22 cellular contexts compared by ENCODE assay signal in genomic region chr22:43448048-43448447, GRCh38. TPM values are rescaled to one million over a fixed set of nuclear protein-coding genes. Genes with fewer than 3 reads are reported as not detected.
DNase-seq lines count a peak whose midpoint lies in the region; ATAC-seq, FAIRE-seq and TF ChIP-seq lines count a peak whose summit lies in the region.
"Had no signal": no experiment of that assay in that cellular context is flagged by ENCODE, and none has a peak within 500 bp of the region (broad histone marks: within the 10 kb centered on the region; RNA-seq: fewer than 3 reads in every experiment).

No MANE protein-coding gene starts in this region.

- no peak overlapping the region for H2AK5ac ChIP-seq in neuronal stem cell (ENCODE audit: low read depth, low read length)

- no peak overlapping the region for H3K4me2 ChIP-seq in Karpas-422 (ENCODE audit: low read depth, low read length, poor library complexity, severe bottlenecking)
- no peak overlapping the region for H3K4me2 ChIP-seq in neuronal stem cell (ENCODE audit: insufficient read depth, low read length, poor library complexity, severe bottlenecking)
- H3K4me2 ChIP-seq: GM23338 had no signal

- no peak overlapping the region for H4K91ac ChIP-seq in neuronal stem cell (ENCODE audit: low read depth, low read length, poor library complexity)

- H4K20me1 ChIP-seq in Karpas-422 (ENCODE audit: insufficient read depth, low read depth, low read length): no peaks in the 10 kb centered on the region

- no peak overlapping the region for H3K4me3 Mint-ChIP-seq in Calu3 (ENCODE audit: low read depth, unreplicated experiment)
- H3K4me3 Mint-ChIP-seq: B cell; CD4-positive, alpha-beta memory T cell; GM23338 had no signal

- H3K4me1 Mint-ChIP-seq in Calu3 (ENCODE audit: low read depth, unreplicated experiment): no peaks in the 10 kb centered on the region
- H3K4me1 Mint-ChIP-seq: CD4-positive, alpha-beta memory T cell had no signal

- no peak for FAIRE-seq in kidney (lab: Jason Lieb, UNC)

- CTCF ChIA-PET in Calu3 (lab: Charles Lee): no interaction called here

- H3K4me3 ChIP-seq in heart left ventricle (no peak overlapping the region), Karpas-422 (ENCODE audit: low read length) (no peak overlapping the region), neuronal stem cell (ENCODE audit: low read length in 2 of 2) (no peak overlapping the region), kidney (ENCODE audit: low read length in 2 of 2) (no peak overlapping the region)
- H3K4me3 ChIP-seq: GM23338 had no signal

- no peak overlapping the region for H3K27ac Mint-ChIP-seq in Calu3 (ENCODE audit: unreplicated experiment)
- H3K27ac Mint-ChIP-seq: B cell; CD4-positive, alpha-beta memory T cell; GM23338 had no signal

- no peaks in the 10 kb centered on the region for H3K9me3 ChIP-seq in heart left ventricle
- no peaks in the 10 kb centered on the region for H3K9me3 ChIP-seq in Karpas-422 (ENCODE audit: low read length)
- no peaks in the 10 kb centered on the region for H3K9me3 ChIP-seq in neuronal stem cell (replicated peaks in 1 of 2; ENCODE audit: control insufficient read depth in 2 of 2, insufficient read depth in 1 of 2, low read depth in 1 of 2, low read length in 2 of 2)
- H3K9me3 ChIP-seq in kidney (ENCODE audit: control insufficient read depth in 1 of 2, low read length in 2 of 2): no peaks in the 10 kb centered on the region

- H2AFZ ChIP-seq in Karpas-422 (ENCODE audit: low read length) (no peak overlapping the region), neuronal stem cell (ENCODE audit: low read length) (no peak overlapping the region)
- H2AFZ ChIP-seq: GM23338 had no signal

- H3K27me3 Mint-ChIP-seq in Calu3 (ENCODE audit: unreplicated experiment): peaks cover 68% of the 10 kb centered on the region

- no peak overlapping the region for H3K23ac ChIP-seq in neuronal stem cell (ENCODE audit: low read depth, low read length, poor library complexity)

- H2BK15ac ChIP-seq in neuronal stem cell (ENCODE audit: low read length): no peak overlapping the region

- 61 to 85% (median 70%) methylated on average over 2 to 3 of the region's 3 CpGs for WGBS in heart left ventricle, 4 donors
- WGBS in neuronal stem cell (ENCODE audit: extremely low coverage in 2 of 2, insufficient read length in 2 of 2, insufficient replicate concordance in 1 of 2), 2 donors: no CpG with 5 or more reads among the region's 3 CpGs

- ATAC-seq in Right ventricle myocardium inferior (no peak), heart left ventricle (no peak)
- ATAC-seq: GM23338, Panc1, SK-N-SH treated with all-trans-retinoic acid at 6 μM for 48 hours had no signal

- H3K27me3 ChIP-seq in heart left ventricle (peaks cover 0 to 10% (median 0%) of the 10 kb centered on the region in 9 donors), Karpas-422 (ENCODE audit: low read length) (no peaks in the 10 kb centered on the region), neuronal stem cell (ENCODE audit: control insufficient read depth in 3 of 3, insufficient read depth in 3 of 3, low read depth in 1 of 3, low read length in 3 of 3) (peaks cover 0 to 3% (median 0%) of the 10 kb centered on the region in 3 experiments)

- H3K79me1 ChIP-seq in neuronal stem cell (ENCODE audit: low read depth, low read length): no peaks in the 10 kb centered on the region

- H3K79me2 ChIP-seq in Karpas-422 (ENCODE audit: low read length): no peaks in the 10 kb centered on the region

- no peak overlapping the region for H2BK5ac ChIP-seq in neuronal stem cell (ENCODE audit: low read length)

- intact Hi-C loops in Right ventricle myocardium inferior (cut with DNase I) (no loop called here), heart left ventricle (cut with DNase I) (no loop called here), kidney (cut with DNase I) (no loop called here), Calu3 (cut with micrococcal nuclease; ENCODE audit: unreplicated experiment) (no loop called here)

- H3K4ac ChIP-seq in neuronal stem cell (ENCODE audit: low read length): no peak overlapping the region

- no peaks in the 10 kb centered on the region for H3K9me3 Mint-ChIP-seq in Calu3 (ENCODE audit: low read depth, unreplicated experiment)
- H3K9me3 Mint-ChIP-seq: CD4-positive, alpha-beta memory T cell; GM23338 had no signal

- H3K4me1 ChIP-seq in heart left ventricle: no peaks in the 10 kb centered on the region
- peaks cover 17% of the 10 kb centered on the region for H3K4me1 ChIP-seq in Karpas-422 (ENCODE audit: low read length)
- H3K4me1 ChIP-seq in neuronal stem cell (ENCODE audit: control insufficient read depth in 2 of 2, insufficient read depth in 1 of 2, low read depth in 1 of 2, low read length in 2 of 2): peaks cover 0 to 6% of the 10 kb centered on the region in 2 donors
- H3K4me1 ChIP-seq in kidney (ENCODE audit: control insufficient read depth in 1 of 2, insufficient read depth in 1 of 2, low read depth in 1 of 2, low read length in 2 of 2): no peaks in the 10 kb centered on the region

- no peak overlapping the region for H3K14ac ChIP-seq in neuronal stem cell (ENCODE audit: low read length)

- TF ChIP-seq POLR2A in heart left ventricle (IDR thresholded peaks at IDR 0.05): no peak

- BruUV-seq in Calu3 (replicated peaks; lab: Mats Ljungman, UMichigan): no TSS peak

- H3K18ac ChIP-seq in neuronal stem cell (ENCODE audit: low read length): no peak overlapping the region

- H3K27ac ChIP-seq in heart left ventricle (no peak overlapping the region), Karpas-422 (ENCODE audit: low read length) (no peak overlapping the region), neuronal stem cell (replicated peaks; ENCODE audit: low read length) (no peak overlapping the region), kidney (ENCODE audit: low read depth in 2 of 2, low read length in 2 of 2) (no peak overlapping the region)

- no peaks in the 10 kb centered on the region for H3K9me2 ChIP-seq in Karpas-422 (replicated peaks; ENCODE audit: insufficient read depth, low read length)

- no peaks in the 10 kb centered on the region for H3K36me3 ChIP-seq in heart left ventricle
- no peaks in the 10 kb centered on the region for H3K36me3 ChIP-seq in Karpas-422 (ENCODE audit: insufficient read depth, low read length)
- H3K36me3 ChIP-seq in neuronal stem cell (replicated peaks in 1 of 2; ENCODE audit: control insufficient read depth in 2 of 2, insufficient read depth in 2 of 2, low read length in 2 of 2): no peaks in the 10 kb centered on the region
- no peaks in the 10 kb centered on the region for H3K36me3 ChIP-seq in kidney (ENCODE audit: control insufficient read depth in 1 of 2, insufficient read depth in 2 of 2, low read length in 2 of 2)

- no peak overlapping the region for H2BK120ac ChIP-seq in neuronal stem cell (ENCODE audit: low read depth, low read length)

- TF ChIP-seq CTCF in heart left ventricle (IDR thresholded peaks at IDR 0.05) (no peak), kidney (IDR thresholded peaks at IDR 0.05; ENCODE audit: borderline replicate concordance, extremely low read depth, insufficient read depth) (no peak), Calu3 (IDR thresholded peaks at IDR 0.05; ENCODE audit: unreplicated experiment) (no peak)

- H2BK12ac ChIP-seq in neuronal stem cell (ENCODE audit: low read length): no peak overlapping the region

- H3K36me3 Mint-ChIP-seq in Calu3 (ENCODE audit: insufficient read depth, unreplicated experiment): no peaks in the 10 kb centered on the region
- H3K36me3 Mint-ChIP-seq: CD4-positive, alpha-beta memory T cell had no signal

- H4K8ac ChIP-seq in neuronal stem cell (ENCODE audit: low read depth, low read length): no peak overlapping the region

- DNase-seq in Right ventricle myocardium inferior (ENCODE audit: missing footprints): peak; percentile 21
- DNase-seq in heart left ventricle: no peak
- DNase-seq in Karpas-422: peak; percentile 59
- peak; percentile 24 for DNase-seq in NCI-H69 (lab: John Stamatoyannopoulos, UW)
- no peak for DNase-seq in neuronal stem cell (ENCODE audit: low spot score)
- no peak for DNase-seq in kidney
- no peak for DNase-seq in Calu3
- no peak for DNase-seq in middle frontal gyrus (ENCODE audit: extremely low spot score, low spot score)
- DNase-seq: CD4-positive, alpha-beta memory T cell; EL; GF-D8; HCEC 1CT; IMR-90; NCI-H446 had no signal

- H3K9ac ChIP-seq in Karpas-422 (ENCODE audit: low read length) (no peak overlapping the region), neuronal stem cell (ENCODE audit: low read depth, low read length, poor library complexity) (peak overlapping the region; percentile 52), kidney (ENCODE audit: low read length in 2 of 2) (no peak overlapping the region)

RNA-seq across cellular contexts. Expression of gene MPPED1, which starts 36.2 kb away (rescaled TPM):
- total RNA-seq in Right ventricle myocardium inferior (not detected), heart left ventricle (under 1 TPM in 1 of 9 donors, not detected in 8; 0.12 TPM), kidney (not detected), Calu3 (2022) (not detected in 2 replicates)
- polyA plus RNA-seq in heart left ventricle (not detected), kidney (ENCODE audit: insufficient read depth, low read depth, low replicate concordance) (not detected)
- total RNA-seq in Karpas-422 (2014; rRNA removed; shearing (Covaris generic); ENCODE audit: low replicate concordance): 0.15 TPM in 1 of 2 replicates, not detected in the other
- 37.3 TPM for polyA plus RNA-seq in neuronal stem cell (2013, experiment 1 of 2)
- polyA plus RNA-seq in neuronal stem cell (2013, experiment 2 of 2): 37.4 TPM
- total RNA-seq: A172; B cell; CD4-positive, alpha-beta memory T cell; HT1080; IMR-90; M059J had no signal
- polyA plus RNA-seq: AG04450; CD4-positive, alpha-beta memory T cell; GM23338; IMR-90 had no signal

Comparison
In these comparisons a context has a peak if more than half of its experiments do, and no peak if none do; other contexts are left out.
1. DNase-seq: peak in Right ventricle myocardium inferior (single experiment), Karpas-422 (single experiment) and NCI-H69 (single experiment); none in heart left ventricle (0 of 5), neuronal stem cell (single experiment), kidney (single experiment), Calu3 (single experiment) and middle frontal gyrus (single experiment).